In genomic region chr6:12595161-12595792, GRCh38 we compare ENCODE assay signal across 10 cellular contexts.
DNase-seq lines count a peak whose midpoint lies in the region; ATAC-seq and TF ChIP-seq lines count a peak whose summit lies in the region.
"Had no signal": no experiment of that assay in that cellular context is flagged by ENCODE, and none has a peak within 500 bp of the region (broad histone marks: within the 10 kb centered on the region; RNA-seq: fewer than 3 reads in every experiment).

No MANE protein-coding gene starts in this region.

- H3K4me3 ChIP-seq in Peyer's patch (no peak overlapping the region), neutrophil (ENCODE audit: low read depth in 1 of 2, low read length in 1 of 2) (no peak overlapping the region)
- H3K4me3 ChIP-seq: tibial nerve had no signal

- DNase-seq in Peyer's patch (peak in 2 of 3 donors; percentile 62), iPS-NIHi7 (ENCODE audit: extremely low spot score) (no peak), GM19240 (ENCODE audit: insufficient read length, low spot score) (no peak), type B pancreatic cell (ENCODE audit: extremely low spot score, unreplicated experiment) (no peak)
- no peak for DNase-seq in stimulated activated naive CD4-positive, alpha-beta T cell treated with Interleukin-2 at 50 U/mL for 16 hours (lab: John Stamatoyannopoulos, UW)
- DNase-seq: right cardiac atrium had no signal

- H3K36me3 ChIP-seq in Peyer's patch, result no peaks in the 10 kb centered on the region
- H3K36me3 ChIP-seq in neutrophil, result no peaks in the 10 kb centered on the region
- H3K36me3 ChIP-seq: tibial nerve had no signal

- no peaks in the 10 kb centered on the region for H3K27me3 Mint-ChIP-seq in type B pancreatic cell

- no peak overlapping the region for H3K27ac Mint-ChIP-seq in type B pancreatic cell

- H3K36me3 Mint-ChIP-seq in type B pancreatic cell, result no peaks in the 10 kb centered on the region

- peaks cover 14% of the 10 kb centered on the region for H3K4me1 Mint-ChIP-seq in type B pancreatic cell (ENCODE audit: unreplicated experiment)

- no peaks in the 10 kb centered on the region for H3K9me3 Mint-ChIP-seq in type B pancreatic cell

- TF ChIP-seq POLR2A in Peyer's patch (IDR thresholded peaks at IDR 0.05), result no peak

- no peaks in the 10 kb centered on the region for H3K27me3 ChIP-seq in Peyer's patch
- H3K27me3 ChIP-seq in neutrophil, result no peaks in the 10 kb centered on the region
- H3K27me3 ChIP-seq: tibial nerve had no signal

- peaks cover 0 to 4% (median 0%) of the 10 kb centered on the region in 4 donors for H3K4me1 ChIP-seq in Peyer's patch
- H3K4me1 ChIP-seq in neutrophil (ENCODE audit: control insufficient read depth in 1 of 2, insufficient read depth in 1 of 2, low read depth in 1 of 2, low read length in 1 of 2), result peaks cover 10 to 18% of the 10 kb centered on the region in 2 experiments

- H3K4me3 Mint-ChIP-seq in type B pancreatic cell, result no peak overlapping the region

- no peaks in the 10 kb centered on the region for H3K9me3 ChIP-seq in Peyer's patch
- H3K9me3 ChIP-seq in neutrophil, result no peaks in the 10 kb centered on the region
- H3K9me3 ChIP-seq: tibial nerve had no signal

- no peak for TF ChIP-seq CTCF in Peyer's patch (IDR thresholded peaks at IDR 0.05)
- no peak for TF ChIP-seq CTCF in neutrophil (IDR thresholded peaks at IDR 0.05)
- TF ChIP-seq CTCF in type B pancreatic cell (conservative IDR thresholded peaks at IDR 0.05), result no peak

- no peak overlapping the region for H3K27ac ChIP-seq in Peyer's patch
- peak overlapping the region; percentile 28 for H3K27ac ChIP-seq in neutrophil

- ATAC-seq in GM18520 (IDR thresholded peaks at IDR 0.05; ENCODE audit: unreplicated experiment) (peak; percentile 60), HG02870 (IDR thresholded peaks at IDR 0.05; ENCODE audit: unreplicated experiment) (peak; percentile 69)
- ATAC-seq: right cardiac atrium had no signal

Comparison
In these comparisons a context has a peak if more than half of its experiments do, and no peak if none do; other contexts are left out.
1. DNase-seq: peak in Peyer's patch (2 of 3); none in iPS-NIHi7 (single experiment), stimulated activated naive CD4-positive, alpha-beta T cell treated with Interleukin-2 at 50 U/mL for 16 hours (single experiment), GM19240 (single experiment) and type B pancreatic cell (single experiment).